8 cellular contexts compared by ENCODE assay signal in genomic region chr11:57493507-57494503, GRCh38. TPM values are rescaled to one million over a fixed set of nuclear protein-coding genes. Genes with fewer than 3 reads are reported as not detected.
DNase-seq lines count a peak whose midpoint lies in the region; ATAC-seq, FAIRE-seq and TF ChIP-seq lines count a peak whose summit lies in the region.

No MANE protein-coding gene starts in this region.

- no peak for TF ChIP-seq POLR2A in GM12891 (IDR thresholded peaks at IDR 0.05; ENCODE audit: low read depth, low read length)

- no peak overlapping the region for H3K9ac ChIP-seq in fibroblast of lung (ENCODE audit: insufficient read depth, low read length)

- H3K4me1 ChIP-seq in fibroblast of lung (ENCODE audit: control insufficient read depth, extremely low read depth, insufficient read depth, low read length), result no peaks in the 10 kb centered on the region

- H3K27me3 ChIP-seq in fibroblast of lung (ENCODE audit: control insufficient read depth, insufficient read depth, low read length), result no peaks in the 10 kb centered on the region

- no peaks in the 10 kb centered on the region for H3K9me3 Mint-ChIP-seq in progenitor cell of endocrine pancreas (ENCODE audit: low read depth)

- ATAC-seq in HG02759 (IDR thresholded peaks at IDR 0.05; ENCODE audit: unreplicated experiment), result peak; percentile 77

- no peaks in the 10 kb centered on the region for H3K79me2 ChIP-seq in fibroblast of lung (ENCODE audit: control insufficient read depth, insufficient read depth, low read length)

- no peak overlapping the region for H3K4me3 ChIP-seq in fibroblast of lung (replicated peaks in 1 of 4; ENCODE audit: control extremely low read depth in 1 of 4, insufficient read depth in 1 of 4, low read depth in 3 of 4, low read length in 4 of 4)

- H3K4me1 Mint-ChIP-seq in progenitor cell of endocrine pancreas (ENCODE audit: low read depth), result peaks cover 36% of the 10 kb centered on the region

- H3K27ac Mint-ChIP-seq in progenitor cell of endocrine pancreas, result peak overlapping the region; percentile 98

- H3K27me3 Mint-ChIP-seq in progenitor cell of endocrine pancreas, result no peaks in the 10 kb centered on the region

- H3K36me3 ChIP-seq in fibroblast of lung (ENCODE audit: control insufficient read depth, insufficient read depth, low read length), result peaks cover 2% of the 10 kb centered on the region

- peak; percentile 87 to 88 for TF ChIP-seq CTCF in fibroblast of lung (conservative IDR thresholded peaks at IDR 0.05 in 1 of 2, IDR thresholded peaks at IDR 0.05 in 1 of 2; ENCODE audit: low read depth in 1 of 2, low read length in 2 of 2)
- TF ChIP-seq CTCF in progenitor cell of endocrine pancreas (IDR thresholded peaks at IDR 0.05; ENCODE audit: unreplicated experiment), result peak; percentile 96

- H3K4me3 Mint-ChIP-seq in progenitor cell of endocrine pancreas (ENCODE audit: low read depth), result no peak overlapping the region

- H3K9me3 ChIP-seq in fibroblast of lung (ENCODE audit: control insufficient read depth, insufficient read depth, low read depth, low read length), result no peaks in the 10 kb centered on the region

- FAIRE-seq in GM12891 (lab: Jason Lieb, UNC), result peak; percentile 90

- DNase-seq in GM12891 (ENCODE audit: insufficient read length, low spot score) (peak; percentile 70), NCI-H510A treated with DMSO at 0.1 percent for 48 hours (lab: John Stamatoyannopoulos, UW) (peak; percentile 8), activated T-cell treated with anti-CD3 and anti-CD28 coated beads for 24 hours (ENCODE audit: low read depth) (peak; percentile 59), fibroblast of lung (ENCODE audit: low read depth in 2 of 2) (no peak), progenitor cell of endocrine pancreas (ENCODE audit: low spot score, unreplicated experiment) (peak; percentile 86), NOMO-1 (lab: John Stamatoyannopoulos, UW; ENCODE audit: unreplicated experiment in 2 of 2) (no peak), globus pallidus (ENCODE audit: low spot score) (no peak)

- no peaks in the 10 kb centered on the region for H4K20me1 ChIP-seq in fibroblast of lung (ENCODE audit: control insufficient read depth, extremely low read depth, insufficient read depth, low read length)

- H3K36me3 Mint-ChIP-seq in progenitor cell of endocrine pancreas (ENCODE audit: insufficient read depth), result peaks cover 13% of the 10 kb centered on the region

- no peak overlapping the region for H3K4me2 ChIP-seq in fibroblast of lung (ENCODE audit: extremely low read depth, insufficient read depth, low read length)

- H3K27ac ChIP-seq in fibroblast of lung (ENCODE audit: insufficient read depth, low read length), result no peak overlapping the region

- H2AFZ ChIP-seq in fibroblast of lung (ENCODE audit: low read length), result no peak overlapping the region

TF ChIP-seq in GM12891, 5 proteins besides CTCF, POLR2A, EP300 and RAD21:
- no peak for TF ChIP-seq TAF1 (IDR thresholded peaks at IDR 0.05; ENCODE audit: low read depth, low read length)
- no peak for TF ChIP-seq SPI1 (IDR thresholded peaks at IDR 0.05; ENCODE audit: low read depth, low read length)
- TF ChIP-seq PAX5 (IDR thresholded peaks at IDR 0.05; ENCODE audit: insufficient read depth, low read length, severe bottlenecking), result no peak
- TF ChIP-seq POLR2AphosphoS5 (IDR thresholded peaks at IDR 0.05; ENCODE audit: low read depth, low read length), result no peak
- TF ChIP-seq POU2F2 (IDR thresholded peaks at IDR 0.05; ENCODE audit: low read depth, low read length), result no peak
TF ChIP-seq in GM12891: peak in this region for 0.

RNA-seq across cellular contexts. Expression of gene SLC43A1, which starts 21.7 kb away (rescaled TPM):
- 6.2 TPM for polyA plus RNA-seq in GM12891 (2012; ENCODE audit: low read depth, missing spikeins)
- total RNA-seq in fibroblast of lung, result 19.8 and 20.8 TPM in 2 replicates
- 12.3 and 13.2 TPM in 2 replicates for polyA plus RNA-seq in fibroblast of lung
- 11.7 TPM in 2 replicates for polyA plus RNA-seq in fibroblast of lung (2012)
- polyA minus RNA-seq in fibroblast of lung (ENCODE audit: low replicate concordance), result 57.0 and 60.5 TPM in 2 replicates
- 46.9 and 48.5 TPM in 2 replicates for total RNA-seq in progenitor cell of endocrine pancreas

RNA-seq across cellular contexts. Expression of gene RTN4RL2, which starts 33.5 kb away (rescaled TPM):
- not detected for polyA plus RNA-seq in GM12891 (2012; ENCODE audit: low read depth, missing spikeins)
- total RNA-seq in fibroblast of lung, result 0.17 and 0.26 TPM in 2 replicates
- polyA plus RNA-seq in fibroblast of lung, result 0.27 and 0.43 TPM in 2 replicates
- polyA plus RNA-seq in fibroblast of lung (2012), result 1.1 and 1.3 TPM in 2 replicates
- polyA minus RNA-seq in fibroblast of lung (ENCODE audit: low replicate concordance), result 0.79 TPM in 1 of 2 replicates, not detected in the other
- 1.9 and 2.1 TPM in 2 replicates for total RNA-seq in progenitor cell of endocrine pancreas

RNA-seq across cellular contexts. Expression of gene TIMM10, which starts 36.7 kb away (rescaled TPM):
- polyA plus RNA-seq in GM12891 (2012; ENCODE audit: low read depth, missing spikeins), result 127 TPM
- total RNA-seq in fibroblast of lung (32.2 and 41.6 TPM in 2 replicates), progenitor cell of endocrine pancreas (63.4 and 63.5 TPM in 2 replicates)
- polyA plus RNA-seq in fibroblast of lung, result 57.6 and 108 TPM in 2 replicates
- polyA plus RNA-seq in fibroblast of lung (2012), result 66.8 and 120 TPM in 2 replicates
- 41.7 and 75.9 TPM in 2 replicates for polyA minus RNA-seq in fibroblast of lung (ENCODE audit: low replicate concordance)

RNA-seq across cellular contexts. Expression of gene SMTNL1, which starts 43.6 kb away (rescaled TPM):
- not detected for polyA plus RNA-seq in GM12891 (2012; ENCODE audit: low read depth, missing spikeins)
- total RNA-seq in fibroblast of lung (not detected in 2 replicates), progenitor cell of endocrine pancreas (not detected in 2 replicates)
- not detected in 2 replicates for polyA plus RNA-seq in fibroblast of lung
- polyA plus RNA-seq in fibroblast of lung (2012), result not detected in 2 replicates
- polyA minus RNA-seq in fibroblast of lung (ENCODE audit: low replicate concordance), result not detected in 2 replicates

Comparison
In these comparisons a context has a peak if more than half of its experiments do, and no peak if none do; other contexts are left out.
1. DNase-seq: peak in GM12891 (single experiment), NCI-H510A treated with DMSO at 0.1 percent for 48 hours (single experiment), activated T-cell treated with anti-CD3 and anti-CD28 coated beads for 24 hours (single experiment) and progenitor cell of endocrine pancreas (single experiment); none in fibroblast of lung (0 of 2), NOMO-1 (0 of 2) and globus pallidus (single experiment).